Comparison of ENCODE assay signal across 8 cellular contexts in the genomic region with DNA sequence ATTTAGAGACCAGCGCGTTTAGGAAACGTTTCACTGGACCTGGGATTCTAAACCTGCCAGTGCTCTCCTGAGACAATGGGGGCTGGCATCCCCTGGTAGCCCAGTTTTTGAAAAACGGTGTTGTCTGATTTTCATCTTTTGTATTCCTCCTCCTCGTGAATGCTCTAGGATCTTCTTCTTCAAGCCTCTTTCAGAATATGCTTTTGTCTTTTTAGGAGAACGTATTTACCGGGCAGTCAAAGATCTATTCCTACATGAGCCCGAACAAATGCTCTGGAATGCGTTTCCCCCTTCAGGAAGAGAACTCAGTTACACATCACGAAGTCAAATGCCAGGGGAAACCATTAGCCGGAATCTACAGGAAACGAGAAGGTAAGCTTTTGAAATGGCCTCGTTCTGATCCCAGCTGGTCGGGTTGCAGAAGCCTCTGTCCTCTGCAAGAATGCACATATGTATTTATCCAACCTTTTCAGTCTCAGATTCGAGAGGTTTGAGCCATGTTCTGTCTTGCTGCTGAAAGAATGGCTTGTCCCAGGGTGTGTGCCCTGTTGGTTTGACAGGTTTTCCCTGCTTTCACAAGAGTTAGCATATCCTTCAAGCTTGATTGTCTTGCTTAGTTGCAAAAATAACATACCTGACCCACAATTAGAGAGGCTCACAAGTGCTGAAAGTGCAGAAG. TPM values are rescaled to one million over a fixed set of nuclear protein-coding genes. Genes with fewer than 3 reads are reported as not detected.
DNase-seq lines count a peak whose midpoint lies in the region; ATAC-seq and TF ChIP-seq lines count a peak whose summit lies in the region.

No MANE protein-coding gene starts in this region.

- no peaks in the 10 kb centered on the region for H4K20me1 ChIP-seq in mammary epithelial cell (ENCODE audit: insufficient read depth, low read length)

- CTCF ChIA-PET in activated naive CD4-positive, alpha-beta T cell treated with anti-CD3 and anti-CD28 coated beads for 36 hours (lab: Charles Lee): interaction anchor here (1.8 kb wide), 1 partner anchor 191 kb away, joined by 5 read pairs; no protein-coding TSS in a partner anchor
- CTCF ChIA-PET in mammary epithelial cell (lab: Charles Lee; ENCODE audit: low non-redundant PET): interaction anchor here (0.8 kb wide), 1 partner anchor 555 kb away, joined by 4 read pairs; no protein-coding TSS in a partner anchor

- no peak for DNase-seq in activated naive CD4-positive, alpha-beta T cell treated with anti-CD3 and anti-CD28 coated beads for 36 hours
- DNase-seq in activated naive CD4-positive, alpha-beta T cell (lab: John Stamatoyannopoulos, UW): no peak
- DNase-seq in mammary epithelial cell (no peak), medulla oblongata (ENCODE audit: extremely low spot score) (peak; percentile 39), type B pancreatic cell (ENCODE audit: extremely low spot score, unreplicated experiment) (no peak), SW 1271 (lab: John Stamatoyannopoulos, UW) (no peak), glomerular visceral epithelial cell (ENCODE audit: extremely low spot score) (no peak)

- intact Hi-C loops in activated naive CD4-positive, alpha-beta T cell treated with anti-CD3 and anti-CD28 coated beads for 36 hours (cut with micrococcal nuclease): no loop called here
- intact Hi-C loops in mammary epithelial cell (cut with micrococcal nuclease): no loop called here

- H3K9me3 Mint-ChIP-seq in activated naive CD4-positive, alpha-beta T cell treated with anti-CD3 and anti-CD28 coated beads for 36 hours: no peaks in the 10 kb centered on the region
- no peaks in the 10 kb centered on the region for H3K9me3 Mint-ChIP-seq in type B pancreatic cell

- H3K4me3 ChIP-seq in mammary epithelial cell (replicated peaks in 1 of 3; ENCODE audit: insufficient read depth in 1 of 3, low read depth in 2 of 3, low read length in 3 of 3): peak overlapping the region; percentile 62 to 80 (median 65)

- H3K36me3 ChIP-seq in mammary epithelial cell (ENCODE audit: insufficient read depth, low read length): peaks cover 21% of the 10 kb centered on the region

- peak overlapping the region; percentile 78 for H3K4me3 Mint-ChIP-seq in activated naive CD4-positive, alpha-beta T cell treated with anti-CD3 and anti-CD28 coated beads for 36 hours
- H3K4me3 Mint-ChIP-seq in type B pancreatic cell: peak overlapping the region; percentile 86

- no peak for ATAC-seq in HG02852 (IDR thresholded peaks at IDR 0.05; ENCODE audit: unreplicated experiment)

- no peaks in the 10 kb centered on the region for H3K9me3 ChIP-seq in mammary epithelial cell (replicated peaks; ENCODE audit: insufficient read depth, low read length)

- H3K4me1 Mint-ChIP-seq in activated naive CD4-positive, alpha-beta T cell treated with anti-CD3 and anti-CD28 coated beads for 36 hours (ENCODE audit: low read depth): peaks cover 29% of the 10 kb centered on the region
- peaks cover 26% of the 10 kb centered on the region for H3K4me1 Mint-ChIP-seq in type B pancreatic cell (ENCODE audit: unreplicated experiment)

- no peak overlapping the region for H3K27ac ChIP-seq in mammary epithelial cell (ENCODE audit: insufficient read depth, low read depth, low read length)

- in situ Hi-C loops in mammary epithelial cell (cut with MboI; ENCODE audit: low sequenced_read_pairs in 2 of 2): no loop called here

- peak overlapping the region; percentile 77 for H3K27ac Mint-ChIP-seq in activated naive CD4-positive, alpha-beta T cell treated with anti-CD3 and anti-CD28 coated beads for 36 hours
- peak overlapping the region; percentile 93 for H3K27ac Mint-ChIP-seq in type B pancreatic cell

- peak overlapping the region; percentile 93 for H3K4me2 ChIP-seq in mammary epithelial cell (ENCODE audit: insufficient read depth, low read depth, low read length)

- TF ChIP-seq CTCF in mammary epithelial cell (conservative IDR thresholded peaks at IDR 0.05 in 1 of 2, IDR thresholded peaks at IDR 0.05 in 1 of 2; ENCODE audit: extremely low read depth in 1 of 2, insufficient read depth in 1 of 2, low read depth in 1 of 2, low read length in 2 of 2): no peak
- TF ChIP-seq CTCF in type B pancreatic cell (conservative IDR thresholded peaks at IDR 0.05): peak; percentile 31

- WGBS in mammary epithelial cell (ENCODE audit: low coverage, missing lambda C conversion rate): 18% methylated on average over 8 of the region's 15 CpGs

- peaks cover 85% of the 10 kb centered on the region for H3K79me2 ChIP-seq in mammary epithelial cell (ENCODE audit: insufficient read depth, low read length)

- H2AFZ ChIP-seq in mammary epithelial cell (ENCODE audit: low read depth, low read length): peak overlapping the region; percentile 62

- H3K36me3 Mint-ChIP-seq in activated naive CD4-positive, alpha-beta T cell treated with anti-CD3 and anti-CD28 coated beads for 36 hours (ENCODE audit: low read depth): peaks cover 35% of the 10 kb centered on the region
- H3K36me3 Mint-ChIP-seq in type B pancreatic cell: peaks cover 21% of the 10 kb centered on the region

- H3K9ac ChIP-seq in mammary epithelial cell (ENCODE audit: insufficient read depth, low read length): peak overlapping the region; percentile 62

- BruUV-seq in mammary epithelial cell (replicated peaks; lab: Mats Ljungman, UMichigan): TSS peak; percentile 16

- dilution Hi-C loops in mammary epithelial cell (cut with HindIII; ENCODE audit: low sequenced_read_pairs): loop anchor here (5.0 kb wide), 2 partner anchors 37 to 82 kb away; no protein-coding TSS in a partner anchor

- H3K27me3 Mint-ChIP-seq in activated naive CD4-positive, alpha-beta T cell treated with anti-CD3 and anti-CD28 coated beads for 36 hours (ENCODE audit: low read depth): no peaks in the 10 kb centered on the region
- H3K27me3 Mint-ChIP-seq in type B pancreatic cell: no peaks in the 10 kb centered on the region

- no peaks in the 10 kb centered on the region for H3K27me3 ChIP-seq in mammary epithelial cell (ENCODE audit: insufficient read depth, low read length)

- H3K4me1 ChIP-seq in mammary epithelial cell (ENCODE audit: insufficient read depth, low read length): peaks cover 24% of the 10 kb centered on the region

RNA-seq across cellular contexts. Expression of a gene that starts 6.6 kb away (rescaled TPM):
- 10 to 100 TPM; 54.0 to 55.1 TPM for total RNA-seq in activated naive CD4-positive, alpha-beta T cell treated with anti-CD3 and anti-CD28 coated beads for 36 hours
- 10 to 100 TPM; 43.0 to 76.3 TPM for total RNA-seq in mammary epithelial cell
- 33.9 TPM for polyA plus RNA-seq in mammary epithelial cell
- polyA minus RNA-seq in mammary epithelial cell: 33.5 TPM
- total RNA-seq in type B pancreatic cell (ENCODE audit: low replicate concordance): 45.9 and 52.6 TPM in 2 replicates

RNA-seq across cellular contexts. Expression of a gene that starts 25.9 kb away (rescaled TPM):
- 10 to 100 TPM; 40.4 to 43.0 TPM for total RNA-seq in activated naive CD4-positive, alpha-beta T cell treated with anti-CD3 and anti-CD28 coated beads for 36 hours
- total RNA-seq in mammary epithelial cell: 10 to 100 TPM; 31.3 to 32.9 TPM
- 8.0 TPM for polyA plus RNA-seq in mammary epithelial cell
- 48.6 TPM for polyA minus RNA-seq in mammary epithelial cell
- 42.3 and 43.1 TPM in 2 replicates for total RNA-seq in type B pancreatic cell (ENCODE audit: low replicate concordance)

RNA-seq across cellular contexts. Expression of a gene that starts 45.9 kb away (rescaled TPM):
- total RNA-seq in activated naive CD4-positive, alpha-beta T cell treated with anti-CD3 and anti-CD28 coated beads for 36 hours: 1 to 10 TPM; 8.1 to 9.1 TPM
- 1 to 10 TPM; 1.7 to 4.1 TPM for total RNA-seq in mammary epithelial cell
- 3.3 TPM for polyA plus RNA-seq in mammary epithelial cell
- 5.7 TPM for polyA minus RNA-seq in mammary epithelial cell
- total RNA-seq in type B pancreatic cell (ENCODE audit: low replicate concordance): 1.00 and 1.4 TPM in 2 replicates
